8 cellular contexts compared by ENCODE assay signal in the genomic region with DNA sequence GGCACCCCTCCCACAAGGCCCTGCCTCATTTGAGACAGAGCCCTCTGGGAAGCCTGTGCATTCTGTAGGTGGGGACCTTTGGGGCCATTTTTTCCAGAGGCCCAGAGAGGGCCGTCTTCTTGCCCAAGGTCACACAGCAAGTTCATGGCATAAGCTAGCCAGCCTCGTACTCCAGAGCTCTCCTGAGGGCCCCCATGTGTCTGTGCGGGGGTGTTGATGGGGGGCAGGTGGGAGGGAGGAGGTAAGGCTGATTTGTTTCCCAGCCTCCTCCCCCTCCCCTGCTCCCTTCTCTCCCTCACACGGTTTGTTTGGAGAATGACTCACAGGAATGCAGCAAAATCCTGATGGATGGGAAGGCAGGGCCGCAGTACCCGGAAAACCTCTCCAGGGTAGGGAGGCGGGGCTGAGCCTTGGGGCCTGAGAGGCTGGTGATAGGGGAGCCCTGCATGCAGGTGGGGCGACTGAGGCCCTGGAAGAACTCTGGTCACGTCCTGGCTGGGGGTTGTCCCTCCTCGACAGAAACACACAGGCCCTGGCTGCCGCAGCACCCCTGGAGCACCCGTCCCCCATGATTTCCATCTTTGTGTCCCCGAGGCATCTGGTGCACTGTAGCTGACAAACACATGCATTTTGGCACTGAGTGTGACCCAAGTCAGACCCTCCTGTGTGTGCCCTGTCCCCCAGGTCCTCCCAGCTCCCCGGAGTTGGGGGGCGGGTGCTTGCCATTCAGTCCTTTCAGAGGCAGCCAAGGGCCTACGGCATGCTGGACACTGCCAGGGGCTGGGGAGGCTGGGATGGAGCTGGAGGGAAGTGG. TPM values are rescaled to one million over a fixed set of nuclear protein-coding genes. Genes with fewer than 3 reads are reported as not detected.
DNase-seq lines count a peak whose midpoint lies in the region; TF ChIP-seq lines count a peak whose summit lies in the region.

No MANE protein-coding gene starts in this region.

- peak overlapping the region; percentile 83 for H2BK120ac ChIP-seq in neuronal stem cell (ENCODE audit: low read depth, low read length)

- peaks cover 19% of the 10 kb centered on the region for H3K4me1 Mint-ChIP-seq in endothelial cell (ENCODE audit: unreplicated experiment)

- no peak overlapping the region for H3K27ac Mint-ChIP-seq in endothelial cell (ENCODE audit: unreplicated experiment)

- no peak overlapping the region for H3K23ac ChIP-seq in neuronal stem cell (ENCODE audit: low read depth, low read length, poor library complexity)

- peaks cover 30 to 38% of the 10 kb centered on the region in 2 donors for H3K4me1 ChIP-seq in neuronal stem cell (ENCODE audit: control insufficient read depth in 2 of 2, insufficient read depth in 1 of 2, low read depth in 1 of 2, low read length in 2 of 2)

- WGBS in neuronal stem cell (ENCODE audit: extremely low coverage in 2 of 2, insufficient read length in 2 of 2, insufficient replicate concordance in 1 of 2), 2 donors = no CpG with 5 or more reads among the region's 16 CpGs

- no peak overlapping the region for H2BK12ac ChIP-seq in neuronal stem cell (ENCODE audit: low read length)

- intact Hi-C loops in posterior vena cava (cut with DNase I) = no loop called here

- H3K18ac ChIP-seq in neuronal stem cell (ENCODE audit: low read length) = peak overlapping the region; percentile 60

- H3K9ac ChIP-seq in neuronal stem cell (ENCODE audit: low read depth, low read length, poor library complexity) = no peak overlapping the region

- H3K9me3 ChIP-seq in neuronal stem cell (replicated peaks in 1 of 2; ENCODE audit: control insufficient read depth in 2 of 2, insufficient read depth in 1 of 2, low read depth in 1 of 2, low read length in 2 of 2) = no peaks in the 10 kb centered on the region

- H2BK5ac ChIP-seq in neuronal stem cell (ENCODE audit: low read length) = peak overlapping the region; percentile 63

- peaks cover 24% of the 10 kb centered on the region for H3K79me1 ChIP-seq in neuronal stem cell (ENCODE audit: low read depth, low read length)

- no peaks in the 10 kb centered on the region for H3K27me3 ChIP-seq in neuronal stem cell (ENCODE audit: control insufficient read depth in 3 of 3, insufficient read depth in 3 of 3, low read depth in 1 of 3, low read length in 3 of 3)

- peak overlapping the region; percentile 97 for H2AK5ac ChIP-seq in neuronal stem cell (ENCODE audit: low read depth, low read length)

- H3K4me2 ChIP-seq in neuronal stem cell (ENCODE audit: insufficient read depth, low read length, poor library complexity, severe bottlenecking) = no peak overlapping the region

- H3K36me3 Mint-ChIP-seq in endothelial cell (ENCODE audit: low read depth, unreplicated experiment) = peaks cover 11% of the 10 kb centered on the region

- H3K27me3 Mint-ChIP-seq in endothelial cell (ENCODE audit: unreplicated experiment) = peaks cover 13% of the 10 kb centered on the region

- TF ChIP-seq CTCF in endothelial cell (IDR thresholded peaks at IDR 0.05; ENCODE audit: unreplicated experiment) = no peak

- H3K36me3 ChIP-seq in neuronal stem cell (replicated peaks in 1 of 2; ENCODE audit: control insufficient read depth in 2 of 2, insufficient read depth in 2 of 2, low read length in 2 of 2) = peaks cover 4 to 5% of the 10 kb centered on the region in 2 donors

- H4K8ac ChIP-seq in neuronal stem cell (ENCODE audit: low read depth, low read length) = no peak overlapping the region

- no peak overlapping the region for H2AFZ ChIP-seq in neuronal stem cell (ENCODE audit: low read length)

- peak overlapping the region; percentile 66 for H3K27ac ChIP-seq in neuronal stem cell (replicated peaks; ENCODE audit: low read length)

- no peak overlapping the region for H4K91ac ChIP-seq in neuronal stem cell (ENCODE audit: low read depth, low read length, poor library complexity)

- H3K9me3 Mint-ChIP-seq in endothelial cell (ENCODE audit: unreplicated experiment) = no peaks in the 10 kb centered on the region

- DNase-seq in Ammon's horn (ENCODE audit: low spot score) (peak; percentile 60), NCI-H460 (ENCODE audit: extremely low read depth, low read depth) (peak; percentile 61), endothelial cell (ENCODE audit: low spot score) (peak; percentile 31), neuronal stem cell (ENCODE audit: low spot score) (no peak), NCI-H146 (lab: John Stamatoyannopoulos, UW) (no peak), NCI-H1105 treated with DMSO at 0.1 percent for 48 hours (lab: John Stamatoyannopoulos, UW) (no peak), NCI-H2107 treated with DMSO at 0.1 percent for 48 hours (lab: John Stamatoyannopoulos, UW; ENCODE audit: unreplicated experiment) (no peak), posterior vena cava (ENCODE audit: low spot score) (no peak)

- H3K4me3 Mint-ChIP-seq in endothelial cell (ENCODE audit: unreplicated experiment) = no peak overlapping the region

- H3K4ac ChIP-seq in neuronal stem cell (ENCODE audit: low read length) = no peak overlapping the region

- peak overlapping the region in 1 of 2 donors; percentile 32 for H3K4me3 ChIP-seq in neuronal stem cell (ENCODE audit: low read length in 2 of 2)

- no peak overlapping the region for H2BK15ac ChIP-seq in neuronal stem cell (ENCODE audit: low read length)

- H3K14ac ChIP-seq in neuronal stem cell (ENCODE audit: low read length) = no peak overlapping the region

RNA-seq across cellular contexts. Expression of gene RAI1, which starts 29.7 kb away (rescaled TPM):
- 7.3 and 9.6 TPM in 2 replicates for total RNA-seq in NCI-H460 (2014; rRNA removed; shearing (Covaris generic))
- polyA plus RNA-seq in NCI-H460 (2014; cell fraction: nucleus; rRNA removed) = 20.0 and 26.9 TPM in 2 replicates
- 46.2 TPM for total RNA-seq in endothelial cell (ENCODE audit: unreplicated experiment)
- polyA plus RNA-seq in neuronal stem cell (2013, experiment 1 of 2) = 15.1 TPM
- polyA plus RNA-seq in neuronal stem cell (2013, experiment 2 of 2) = 16.0 TPM
- total RNA-seq in posterior vena cava = 10 to 100 TPM; 25.6 to 36.5 TPM

Comparison
In these comparisons a context has a peak if more than half of its experiments do, and no peak if none do; other contexts are left out.
1. DNase-seq: peak in Ammon's horn (single experiment), NCI-H460 (single experiment) and endothelial cell (single experiment); none in neuronal stem cell (single experiment), NCI-H146 (single experiment), NCI-H1105 treated with DMSO at 0.1 percent for 48 hours (single experiment), NCI-H2107 treated with DMSO at 0.1 percent for 48 hours (single experiment) and posterior vena cava (single experiment).